1 cellular context compared by ENCODE assay signal in the genomic region with DNA sequence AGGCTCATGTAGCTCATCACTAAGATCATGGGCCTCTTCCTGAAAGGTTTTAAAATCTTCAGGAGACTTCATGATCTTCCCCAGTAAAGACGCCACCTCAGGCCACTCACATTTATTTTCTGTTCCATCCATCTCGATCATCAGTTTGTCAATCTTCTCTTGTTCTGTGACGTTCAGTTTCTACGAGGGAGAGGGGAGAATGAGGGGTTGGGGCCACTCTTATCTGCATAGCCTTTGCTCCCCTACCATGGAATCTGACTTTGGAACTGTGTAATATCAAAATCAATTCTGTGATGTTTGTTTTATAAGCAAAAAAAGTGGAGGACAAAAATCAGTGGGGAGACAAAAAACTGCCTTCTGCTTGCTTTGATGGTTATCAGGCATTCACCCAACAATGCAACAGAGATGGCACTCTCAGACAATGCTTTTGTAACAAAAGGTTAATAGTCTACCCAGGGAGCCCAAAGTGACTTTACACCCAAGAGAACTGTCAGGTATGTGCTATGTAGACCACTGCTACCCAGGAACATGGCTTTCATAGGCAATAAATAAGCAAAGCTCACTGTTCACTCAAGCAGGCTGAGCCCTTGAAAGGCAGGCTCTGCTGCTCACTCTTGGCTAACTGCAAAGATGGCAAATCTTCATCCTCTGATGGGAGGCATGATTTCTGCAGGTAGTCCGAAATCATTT.
TF ChIP-seq lines count a peak whose summit lies in the region.

No MANE protein-coding gene starts in this region.

TF ChIP-seq in HepG2, 621 proteins besides CTCF, POLR2A, EP300 and RAD21 (continued from another document):
- TF ChIP-seq SOX5 (CRISPR knock-in tag; IDR thresholded peaks at IDR 0.05; ENCODE audit: borderline replicate concordance) (peak; percentile 43), MAFK (conservative IDR thresholded peaks at IDR 0.05 in 1 of 2, IDR thresholded peaks at IDR 0.05 in 1 of 2; ENCODE audit: low read length in 2 of 2) (no peak), ZSCAN21 (CRISPR knock-in tag; IDR thresholded peaks at IDR 0.05; ENCODE audit: borderline replicate concordance) (no peak), ZNF484 (CRISPR knock-in tag; IDR thresholded peaks at IDR 0.05; ENCODE audit: borderline replicate concordance, low read depth) (no peak), RBM22 (optimal IDR thresholded peaks at IDR 0.05; ENCODE audit: low read length) (peak; percentile 98), MED1 (CRISPR knock-in tag; IDR thresholded peaks at IDR 0.05) (no peak), ZNF878 (CRISPR knock-in tag; IDR thresholded peaks at IDR 0.05) (no peak), ZNF354B (CRISPR knock-in tag; IDR thresholded peaks at IDR 0.05) (0 out of 2 replicates have a peak, but pooled peaks have one; percentile 33)
- TF ChIP-seq, protein P1, sequence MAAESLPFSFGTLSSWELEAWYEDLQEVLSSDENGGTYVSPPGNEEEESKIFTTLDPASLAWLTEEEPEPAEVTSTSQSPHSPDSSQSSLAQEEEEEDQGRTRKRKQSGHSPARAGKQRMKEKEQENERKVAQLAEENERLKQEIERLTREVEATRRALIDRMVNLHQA (CRISPR knock-in tag; IDR thresholded peaks at IDR 0.05) = no peak
- TF ChIP-seq, protein P2, sequence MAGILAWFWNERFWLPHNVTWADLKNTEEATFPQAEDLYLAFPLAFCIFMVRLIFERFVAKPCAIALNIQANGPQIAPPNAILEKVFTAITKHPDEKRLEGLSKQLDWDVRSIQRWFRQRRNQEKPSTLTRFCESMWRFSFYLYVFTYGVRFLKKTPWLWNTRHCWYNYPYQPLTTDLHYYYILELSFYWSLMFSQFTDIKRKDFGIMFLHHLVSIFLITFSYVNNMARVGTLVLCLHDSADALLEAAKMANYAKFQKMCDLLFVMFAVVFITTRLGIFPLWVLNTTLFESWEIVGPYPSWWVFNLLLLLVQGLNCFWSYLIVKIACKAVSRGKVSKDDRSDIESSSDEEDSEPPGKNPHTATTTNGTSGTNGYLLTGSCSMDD (CRISPR knock-in tag; IDR thresholded peaks at IDR 0.05) = no peak
- TF ChIP-seq, protein P3, sequence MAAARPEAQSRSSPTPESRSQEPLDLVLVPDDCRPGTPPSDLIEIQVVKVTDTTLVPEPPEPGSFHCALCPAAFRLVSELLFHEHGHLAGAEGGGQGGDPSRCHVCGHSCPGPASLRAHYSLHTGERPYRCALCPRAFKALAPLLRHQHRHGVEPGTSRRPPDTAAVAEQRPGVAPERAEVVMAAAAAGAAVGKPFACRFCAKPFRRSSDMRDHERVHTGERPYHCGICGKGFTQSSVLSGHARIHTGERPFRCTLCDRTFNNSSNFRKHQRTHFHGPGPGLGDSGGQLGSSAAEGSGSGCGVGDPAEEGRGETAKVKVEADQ (CRISPR knock-in tag; IDR thresholded peaks at IDR 0.05; ENCODE audit: borderline replicate concordance) = no peak
TF ChIP-seq in HepG2: peak in this region for 14.
